ENCODE assay signal across 10 cellular contexts in the genomic region with DNA sequence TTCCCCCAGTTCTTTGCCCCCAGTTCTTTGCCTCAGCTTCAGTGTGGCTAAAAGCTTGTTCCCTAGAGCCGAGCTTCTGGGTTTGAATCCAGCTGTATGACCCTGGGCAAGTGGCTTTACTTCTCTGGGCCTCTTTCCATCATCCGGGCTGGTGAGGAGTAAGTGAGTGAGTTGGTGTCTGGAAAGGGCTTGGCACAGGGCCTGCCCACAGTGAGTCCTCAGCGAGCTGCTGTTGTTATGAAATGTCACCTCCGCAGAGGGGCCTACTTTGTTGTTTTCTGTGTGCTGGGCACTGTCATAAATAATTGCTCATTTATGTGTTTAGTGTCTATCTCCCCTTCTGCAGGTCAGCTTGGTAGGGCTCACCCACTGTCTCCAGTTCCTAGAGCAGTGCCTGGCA. TPM values are rescaled to one million over a fixed set of nuclear protein-coding genes. Genes with fewer than 3 reads are reported as not detected.
DNase-seq lines count a peak whose midpoint lies in the region; ATAC-seq and TF ChIP-seq lines count a peak whose summit lies in the region.
"Had no signal": no experiment of that assay in that cellular context is flagged by ENCODE, and none has a peak within 500 bp of the region (broad histone marks: within the 10 kb centered on the region; RNA-seq: fewer than 3 reads in every experiment).

No MANE protein-coding gene starts in this region.

- H3K36me3 Mint-ChIP-seq in activated CD4-positive, alpha-beta memory T cell treated with anti-CD3 and anti-CD28 coated beads for 36 hours, result no peaks in the 10 kb centered on the region

- H3K4me3 Mint-ChIP-seq in activated CD4-positive, alpha-beta memory T cell treated with anti-CD3 and anti-CD28 coated beads for 36 hours, result peak overlapping the region; percentile 31

- H3K9me3 ChIP-seq in heart left ventricle, result no peaks in the 10 kb centered on the region
- H3K9me3 ChIP-seq in thymus (ENCODE audit: control insufficient read depth), result no peaks in the 10 kb centered on the region
- H3K9me3 ChIP-seq: testis had no signal

- POLR2A ChIA-PET in activated CD4-positive, alpha-beta memory T cell treated with anti-CD3 and anti-CD28 coated beads for 36 hours (lab: Charles Lee), result interaction anchor here (3.8 to 4.5 kb wide), 2 partner anchors 25 to 31 kb away, joined by 22 to 50 read pairs; a partner anchor contains a TSS

- WGBS in heart left ventricle, 4 donors, result 59 to 73% (median 70%) methylated on average over 3 to 4 of the region's 4 CpGs
- WGBS in thymus, result 82% methylated on average over 4 of the region's 4 CpGs

- H3K4me3 ChIP-seq in heart left ventricle (no peak overlapping the region), fibroblast of pulmonary artery (replicated peaks; ENCODE audit: low read depth, low read length) (no peak overlapping the region), thymus (ENCODE audit: low read length) (no peak overlapping the region)
- H3K4me3 ChIP-seq: testis had no signal

- CTCF ChIA-PET in activated CD4-positive, alpha-beta memory T cell treated with anti-CD3 and anti-CD28 coated beads for 36 hours (lab: Charles Lee), result interaction anchor here (1.2 to 1.7 kb wide), 3 partner anchors 28 to 33 kb away, joined by 6 to 9 read pairs (median 6); a partner anchor contains a TSS

- no peak for TF ChIP-seq POLR2A in heart left ventricle (IDR thresholded peaks at IDR 0.05)

- H3K4me1 ChIP-seq in heart left ventricle (peaks cover 14 to 100% (median 75%) of the 10 kb centered on the region in 12 donors), thymus (ENCODE audit: control insufficient read depth, insufficient read depth, low read length) (peaks cover 49% of the 10 kb centered on the region)

- peak overlapping the region; percentile 77 for H3K27ac Mint-ChIP-seq in activated CD4-positive, alpha-beta memory T cell treated with anti-CD3 and anti-CD28 coated beads for 36 hours

- DNase-seq in heart left ventricle (peak in 1 of 5 donors; percentile 59), left ventricle myocardium superior (no peak), fibroblast of pulmonary artery (ENCODE audit: low read depth) (peak; percentile 53), NCI-H1417 treated with DMSO at 0.1 percent for 48 hours (lab: John Stamatoyannopoulos, UW) (no peak), foreskin melanocyte (no peak), sciatic nerve (ENCODE audit: low spot score) (no peak)
- peak; percentile 42 for DNase-seq in activated CD4-positive, alpha-beta memory T cell treated with anti-CD3 and anti-CD28 coated beads for 36 hours
- DNase-seq: NK-92 treated with Interleukin-12 subunit alpha and Interleukin-12 subunit beta, amount 100 ng/mL, for 24 hours; testis had no signal

- TF ChIP-seq CTCF in heart left ventricle (IDR thresholded peaks at IDR 0.05) (no peak), fibroblast of pulmonary artery (IDR thresholded peaks at IDR 0.05; ENCODE audit: low read length, missing control alignments) (no peak)

- intact Hi-C loops in heart left ventricle (cut with DNase I) (loop anchor here in 4 of 10 donors (2.0 to 5.0 kb wide), 3 partner anchors 19 to 62 kb away; a partner anchor contains a TSS), left ventricle myocardium superior (cut with micrococcal nuclease) (no loop called here), sciatic nerve (cut with DNase I) (loop anchor here (2.0 kb wide), 1 partner anchor 55 kb away; no protein-coding TSS in a partner anchor)
- intact Hi-C loops in activated CD4-positive, alpha-beta memory T cell treated with anti-CD3 and anti-CD28 coated beads for 36 hours (cut with micrococcal nuclease), result loop anchor here (10.0 kb wide), 2 partner anchors 511 to 1419 kb away; a partner anchor contains a TSS

- peak overlapping the region in 9 of 12 donors; percentile 34 to 97 (median 68) for H3K27ac ChIP-seq in heart left ventricle
- H3K27ac ChIP-seq in thymus (ENCODE audit: low read depth), result peak overlapping the region; percentile 65
- H3K27ac ChIP-seq: testis had no signal

- no peaks in the 10 kb centered on the region for H3K27me3 Mint-ChIP-seq in activated CD4-positive, alpha-beta memory T cell treated with anti-CD3 and anti-CD28 coated beads for 36 hours

- H3K27me3 ChIP-seq in heart left ventricle (no peaks in the 10 kb centered on the region), thymus (ENCODE audit: control insufficient read depth, insufficient read depth) (no peaks in the 10 kb centered on the region)
- H3K27me3 ChIP-seq: testis had no signal

- peaks cover 61% of the 10 kb centered on the region for H3K4me1 Mint-ChIP-seq in activated CD4-positive, alpha-beta memory T cell treated with anti-CD3 and anti-CD28 coated beads for 36 hours (ENCODE audit: low read depth)

- no peaks in the 10 kb centered on the region for H3K36me3 ChIP-seq in heart left ventricle
- peaks cover 12% of the 10 kb centered on the region for H3K36me3 ChIP-seq in thymus (ENCODE audit: control insufficient read depth, insufficient read depth)

- no peaks in the 10 kb centered on the region for H3K9me3 Mint-ChIP-seq in activated CD4-positive, alpha-beta memory T cell treated with anti-CD3 and anti-CD28 coated beads for 36 hours

- ATAC-seq in heart left ventricle, result peak in 2 of 4 donors; percentile 1 to 2
- no peak for ATAC-seq in left ventricle myocardium superior
- no peak for ATAC-seq in sciatic nerve

RNA-seq across cellular contexts. Expression of a gene that starts 31.7 kb away (rescaled TPM):
- total RNA-seq in heart left ventricle (100 to 1,000 TPM in 1 of 9 donors, 10 to 100 TPM in 8; 17.5 to 101 (median 34.9) TPM), left ventricle myocardium superior (14.1 TPM), sciatic nerve (37.5 TPM)
- polyA plus RNA-seq in heart left ventricle (100 to 1,000 TPM in 1 of 2 donors, 1 to 10 TPM in 1; 9.1 to 121 TPM), thymus (5.2 TPM)
- 10 to 100 TPM; 44.0 to 45.1 TPM for total RNA-seq in activated CD4-positive, alpha-beta memory T cell treated with anti-CD3 and anti-CD28 coated beads for 36 hours

Comparison
In these comparisons a context has a peak if more than half of its experiments do, and no peak if none do; other contexts are left out.
1. DNase-seq: peak in activated CD4-positive, alpha-beta memory T cell treated with anti-CD3 and anti-CD28 coated beads for 36 hours (single experiment) and fibroblast of pulmonary artery (single experiment); none in left ventricle myocardium superior (single experiment), NCI-H1417 treated with DMSO at 0.1 percent for 48 hours (single experiment), foreskin melanocyte (single experiment) and sciatic nerve (single experiment).